Comparison of ENCODE assay signal across 1 cellular context in genomic region chr15:89554247-89554646, GRCh38.
TF ChIP-seq lines count a peak whose summit lies in the region.

No MANE protein-coding gene starts in this region.

TF ChIP-seq in GM23338, 12 proteins besides CTCF, POLR2A, EP300 and RAD21 (continued from another document):
- TF ChIP-seq ZNF462 (CRISPR knock-in tag; IDR thresholded peaks at IDR 0.05) (no peak), ZNF114 (CRISPR knock-in tag; IDR thresholded peaks at IDR 0.05) (no peak), ZNF331 (CRISPR knock-in tag; IDR thresholded peaks at IDR 0.05; ENCODE audit: low read depth) (no peak), JUNB (IDR thresholded peaks at IDR 0.05; ENCODE audit: unreplicated experiment) (no peak), REST (IDR thresholded peaks at IDR 0.05; ENCODE audit: unreplicated experiment) (no peak)
